ENCODE assay signal across 8 cellular contexts in genomic region chr10:63166742-63167258, GRCh38. TPM values are rescaled to one million over a fixed set of nuclear protein-coding genes. Genes with fewer than 3 reads are reported as not detected.
DNase-seq lines count a peak whose midpoint lies in the region; ATAC-seq and TF ChIP-seq lines count a peak whose summit lies in the region.

No MANE protein-coding gene starts in this region.

- ATAC-seq in GM19452 (IDR thresholded peaks at IDR 0.05; ENCODE audit: unreplicated experiment) (peak; percentile 46), GM18873 (IDR thresholded peaks at IDR 0.05; ENCODE audit: low FRiP score, unreplicated experiment) (no peak)

- H3K4me3 ChIP-seq in epithelial cell of esophagus (ENCODE audit: low read length) = no peak overlapping the region

- DNase-seq in DMS153 (lab: John Stamatoyannopoulos, UW) (peak; percentile 57), LoVo (ENCODE audit: low spot score) (peak; percentile 62), SK-N-DZ (ENCODE audit: low spot score) (peak; percentile 74), epithelial cell of esophagus (ENCODE audit: low read depth) (peak; percentile 82), middle frontal gyrus (ENCODE audit: extremely low spot score, low spot score) (peak; percentile 53), NCI-H187 (lab: John Stamatoyannopoulos, UW) (no peak)

- TF ChIP-seq CTCF in epithelial cell of esophagus (IDR thresholded peaks at IDR 0.05; ENCODE audit: insufficient read depth, low read depth, low read length, missing control alignments) = peak; percentile 88

RNA-seq across cellular contexts. Expression of gene NRBF2, which starts 33.7 kb away (rescaled TPM):
- 18.2 and 19.6 TPM in 2 replicates for polyA plus RNA-seq in SK-N-DZ (2014; cell fraction: cytosol; rRNA removed)
- 13.7 and 14.0 TPM in 2 replicates for polyA plus RNA-seq in SK-N-DZ (2014; cell fraction: nucleus; rRNA removed)

Comparison
In these comparisons a context has a peak if more than half of its experiments do, and no peak if none do; other contexts are left out.
1. DNase-seq: peak in DMS153 (single experiment), LoVo (single experiment), SK-N-DZ (single experiment), epithelial cell of esophagus (single experiment) and middle frontal gyrus (single experiment); none in NCI-H187 (0 of 2).